Comparison of ENCODE assay signal across 8 cellular contexts in genomic region chr5:83076742-83077661, GRCh38. TPM values are rescaled to one million over a fixed set of nuclear protein-coding genes. Genes with fewer than 3 reads are reported as not detected.
DNase-seq lines count a peak whose midpoint lies in the region; ATAC-seq and TF ChIP-seq lines count a peak whose summit lies in the region.

TMEM167A (minus strand) TSS chr5:83077394; CDS start chr5:83077323, 71 bp downstream.
XRCC4 (plus strand) TSS chr5:83077547; CDS start chr5:83104920, 27,373 bp downstream.

- H3K9me2 ChIP-seq in PC-3 (replicated peaks; ENCODE audit: low read length) = no peaks in the 10 kb centered on the region

- POLR2A ChIA-PET in PC-3 (lab: Charles Lee; ENCODE audit: unreplicated experiment) = interaction anchor here (0.6 to 0.7 kb wide), 6 partner anchors 57 to 508 kb away, joined by 3 to 4 read pairs (median 3); no protein-coding TSS in a partner anchor

- ATAC-seq in GM21576 (IDR thresholded peaks at IDR 0.05; ENCODE audit: unreplicated experiment) (peak; percentile 98), PC-3 (peak; percentile 100), mucosa of descending colon (peak; percentile 100)

- H3K4me3 ChIP-seq in PC-3 (ENCODE audit: low read length) (peak within 1 kb of the TSS; percentile 94), mucosa of descending colon (peak within 1 kb of the TSS; percentile 73)

- TF ChIP-seq RAD21 in Ishikawa (IDR thresholded peaks at IDR 0.05; ENCODE audit: low read depth) = no peak

- no peak for TF ChIP-seq EP300 in Ishikawa (IDR thresholded peaks at IDR 0.05; ENCODE audit: borderline replicate concordance)

- H3K9me3 ChIP-seq in PC-3 (ENCODE audit: low read length) (no peaks in the 10 kb centered on the region), mucosa of descending colon (no peaks in the 10 kb centered on the region)

- H2AFZ ChIP-seq in PC-3 (ENCODE audit: low read length) = peak within 1 kb of the TSS; percentile 100

- H3K4me1 ChIP-seq in PC-3 (ENCODE audit: insufficient read depth, low read length) (peaks cover 19% of the 10 kb centered on the region), mucosa of descending colon (ENCODE audit: low read depth) (no peaks in the 10 kb centered on the region)

- H3K4me2 ChIP-seq in PC-3 (ENCODE audit: low read length) = peak within 1 kb of the TSS; percentile 99

- CTCF ChIA-PET in PC-3 (lab: Charles Lee) = interaction anchor here (1.0 kb wide), 1 partner anchor 712 kb away, joined by 4 read pairs; no protein-coding TSS in a partner anchor

- H3K27me3 ChIP-seq in PC-3 (ENCODE audit: low read length) = no peaks in the 10 kb centered on the region

- H3K9ac ChIP-seq in PC-3 (ENCODE audit: low read length) = peak within 1 kb of the TSS; percentile 96

- H3K27ac ChIP-seq in PC-3 (ENCODE audit: low read length) (peak within 1 kb of the TSS; percentile 53), epithelial cell of prostate (peak within 1 kb of the TSS; percentile 64)

- H3K36me3 ChIP-seq in PC-3 (ENCODE audit: low read depth, low read length) (peaks cover 18% of the 10 kb centered on the region), mucosa of descending colon (ENCODE audit: low read depth) (no peaks in the 10 kb centered on the region)

- H3F3A ChIP-seq in PC-3 (ENCODE audit: low read length, unreplicated experiment) = no peaks in the 10 kb centered on the region

- BruUV-seq in PC-3 (replicated peaks; lab: Mats Ljungman, UMichigan) = TSS peak; percentile 70

- intact Hi-C loops in PC-3 (cut with micrococcal nuclease) (loop anchor here (2.0 to 10.0 kb wide), 3 partner anchors 358 to 436 kb away; partner anchors contain the start of gene VCAN), mucosa of descending colon (cut with DNase I, micrococcal nuclease) (no loop called here)

- TF ChIP-seq CTCF in PC-3 (conservative IDR thresholded peaks at IDR 0.05; ENCODE audit: low read depth, low read length) = no peak
- TF ChIP-seq CTCF in mucosa of descending colon (IDR thresholded peaks at IDR 0.05) = no peak

- peaks cover 30% of the 10 kb centered on the region for H4K20me1 ChIP-seq in PC-3 (ENCODE audit: low read length)

- peaks cover 66% of the 10 kb centered on the region for H3K79me2 ChIP-seq in PC-3 (ENCODE audit: low read length)

- DNase-seq in DMS114 treated with DMSO at 0.1 percent for 48 hours (lab: John Stamatoyannopoulos, UW; ENCODE audit: unreplicated experiment) (peak; percentile 97), PC-3 (peak; percentile 98), activated T-cell treated with anti-CD3 and anti-CD28 coated beads for 48 hours (ENCODE audit: low read depth) (peak; percentile 87), epithelial cell of prostate (ENCODE audit: low read depth, low spot score) (peak; percentile 93), mucosa of descending colon (peak; percentile 95 to 98 (median 95))
- DNase-seq in stimulated activated CD8-positive, alpha-beta memory T cell treated with anti-CD3 and anti-CD28 coated beads, Interleukin-4, amount 100 ng/mL, for 24 hours (ENCODE audit: low read depth) = peak; percentile 90

TF ChIP-seq in Ishikawa, 13 proteins besides CTCF, POLR2A, EP300 and RAD21:
- TF ChIP-seq TEAD4 (IDR thresholded peaks at IDR 0.05) = no peak
- TF ChIP-seq TAF1 (IDR thresholded peaks at IDR 0.05; ENCODE audit: low read depth) = peak; percentile 83
- no peak for TF ChIP-seq EGR1 (IDR thresholded peaks at IDR 0.05)
- TF ChIP-seq CREB1 (IDR thresholded peaks at IDR 0.05; ENCODE audit: low read depth) = peak; percentile 66
- 0 out of 2 replicates have a peak, but pooled peaks have one; percentile 11 for TF ChIP-seq TCF12 (IDR thresholded peaks at IDR 0.05; ENCODE audit: low read depth)
- no peak; the same call in 1 of the 2 replicates for TF ChIP-seq CEBPB (IDR thresholded peaks at IDR 0.05)
- TF ChIP-seq USF1 (IDR thresholded peaks at IDR 0.05) = peak; percentile 25; the same call in 1 of the 2 replicates
- TF ChIP-seq FOXM1 (IDR thresholded peaks at IDR 0.05; ENCODE audit: borderline replicate concordance, low read depth) = peak; percentile 68
- peak; percentile 66; the same call in 1 of the 2 replicates for TF ChIP-seq YY1 (IDR thresholded peaks at IDR 0.05; ENCODE audit: low read depth)
TF ChIP-seq in Ishikawa: peak in this region for 6.

RNA-seq across cellular contexts. Expression of gene TMEM167A, which starts in this region (rescaled TPM):
- total RNA-seq in PC-3 (2014; rRNA removed) = 25.1 and 35.7 TPM in 2 replicates
- 10 to 100 TPM; 59.9 to 75.1 (median 62.6) TPM for total RNA-seq in mucosa of descending colon

RNA-seq across cellular contexts. Expression of gene XRCC4, which starts in this region (rescaled TPM):
- 11.5 and 13.8 TPM in 2 replicates for total RNA-seq in PC-3 (2014; rRNA removed)
- total RNA-seq in mucosa of descending colon = 1 to 10 TPM; 6.4 to 8.3 (median 8.1) TPM

Comparison
In these comparisons a context has a peak if more than half of its experiments do, and no peak if none do; other contexts are left out.
1. Peak in every context shown above with its lines: DNase-seq, ATAC-seq, H3K4me3 ChIP-seq and H3K27ac ChIP-seq.